ENCODE assay signal across 16 cellular contexts in the genomic region with DNA sequence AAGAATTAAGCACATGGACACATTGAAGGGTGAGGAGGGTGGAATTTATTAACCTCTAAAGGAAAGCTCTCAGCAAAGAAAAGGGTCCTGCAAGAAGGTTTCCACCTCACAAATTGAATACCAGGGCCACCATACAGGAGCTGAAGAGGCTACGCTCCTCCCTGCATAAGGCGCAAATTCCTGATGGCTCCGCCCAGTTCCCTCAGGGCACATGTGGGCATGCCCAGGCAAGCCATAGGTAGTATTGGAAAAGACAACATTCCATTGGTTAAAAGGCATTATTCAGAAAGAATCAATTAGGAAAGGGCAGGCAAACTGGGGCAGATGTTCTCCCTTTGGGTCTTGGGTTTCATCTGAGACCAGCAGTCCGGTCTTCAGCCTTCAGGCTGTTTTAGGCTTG.
A peak's percentile ranks its signal among the peaks of the same experiment; 100 is the strongest.
DNase-seq lines count a peak whose midpoint lies in the region; ATAC-seq, FAIRE-seq and TF ChIP-seq lines count a peak whose summit lies in the region.
"Had no signal": no experiment of that assay in that cellular context is flagged by ENCODE, and none has a peak within 500 bp of the region (broad histone marks: within the 10 kb centered on the region; RNA-seq: fewer than 3 reads in every experiment).

No MANE protein-coding gene starts in this region.

- no peaks in the 10 kb centered on the region for H3K79me2 ChIP-seq in HepG2 (ENCODE audit: insufficient read depth, low read length)
- no peaks in the 10 kb centered on the region for H3K79me2 ChIP-seq in trophoblast cell (ENCODE audit: control insufficient read depth, insufficient read depth, low read length, poor library complexity)

- H2BK120ac ChIP-seq in IMR-90 (ENCODE audit: low read depth, low read length) (peak overlapping the region; percentile 40; the same call in 1 of the 2 replicates), trophoblast cell (ENCODE audit: insufficient read depth, low read length, poor library complexity) (no peak overlapping the region)

- no peaks in the 10 kb centered on the region for H3K36me3 ChIP-seq in HepG2 (replicated peaks in 1 of 2; ENCODE audit: control insufficient read depth in 1 of 2, insufficient read depth in 2 of 2, low read length in 2 of 2)
- no peaks in the 10 kb centered on the region for H3K36me3 ChIP-seq in right lobe of liver
- H3K36me3 ChIP-seq in IMR-90 (ENCODE audit: control insufficient read depth, insufficient read depth, low read length), result no peaks in the 10 kb centered on the region
- H3K36me3 ChIP-seq in trophoblast cell (ENCODE audit: control insufficient read depth in 1 of 2, insufficient read depth in 2 of 2, low read length in 2 of 2), result no peaks in the 10 kb centered on the region
- H3K36me3 ChIP-seq: BLaER1, HAP-1, SJCRH30 had no signal

- H4K8ac ChIP-seq in IMR-90 (ENCODE audit: low read depth in 2 of 2, low read length in 2 of 2) (peak overlapping the region in 1 of 2 experiments; percentile 11; a peak in 1 of 4 replicates), trophoblast cell (ENCODE audit: low read depth, low read length) (no peak overlapping the region)

- H3K4me1 ChIP-seq in HepG2 (ENCODE audit: insufficient read depth, low read length) (peaks cover 24% of the 10 kb centered on the region), right lobe of liver (no peaks in the 10 kb centered on the region), IMR-90 (ENCODE audit: control insufficient read depth, insufficient read depth, low read length) (no peaks in the 10 kb centered on the region), foreskin keratinocyte (no peaks in the 10 kb centered on the region), trophoblast cell (ENCODE audit: control insufficient read depth in 1 of 2, insufficient read depth in 2 of 2, low read length in 2 of 2) (peaks cover 2 to 10% of the 10 kb centered on the region in 2 experiments)
- H3K4me1 ChIP-seq: BLaER1, HAP-1, SJCRH30 had no signal

- no peak overlapping the region for H2AK9ac ChIP-seq in IMR-90 (replicated peaks; ENCODE audit: low read depth, low read length, poor library complexity)

- no peaks in the 10 kb centered on the region for H3K9me1 ChIP-seq in IMR-90 (ENCODE audit: insufficient read depth, low read length)

- no peak overlapping the region for H3K27ac ChIP-seq in HepG2 (ENCODE audit: extremely low read length, insufficient read depth, low read length)
- H3K27ac ChIP-seq in right lobe of liver, result no peak overlapping the region
- H3K27ac ChIP-seq in IMR-90 (ENCODE audit: insufficient read depth, low read length), result no peak overlapping the region
- H3K27ac ChIP-seq in foreskin keratinocyte, result no peak overlapping the region
- H3K27ac ChIP-seq in trophoblast cell (ENCODE audit: low read depth, low read length), result peak overlapping the region; percentile 29
- H3K27ac ChIP-seq: BLaER1, SJCRH30 had no signal

- TF ChIP-seq RAD21 in HepG2 (CRISPR knock-in tag; IDR thresholded peaks at IDR 0.05), result no peak
- no peak for TF ChIP-seq RAD21 in IMR-90 (IDR thresholded peaks at IDR 0.05; ENCODE audit: low read length)

- TF ChIP-seq POLR2A in HepG2 (IDR thresholded peaks at IDR 0.05; ENCODE audit: insufficient read depth in 1 of 2, low read depth in 2 of 2, low read length in 2 of 2), result no peak
- no peak for TF ChIP-seq POLR2A in right lobe of liver (IDR thresholded peaks at IDR 0.05)
- TF ChIP-seq POLR2A in IMR-90 (IDR thresholded peaks at IDR 0.05; ENCODE audit: low read depth, low read length), result no peak

- FAIRE-seq in HepG2 (lab: Jason Lieb, UNC), result no peak
- FAIRE-seq: K562 had no signal

- POLR2A ChIA-PET in HepG2 (lab: Yijun Ruan, JAX) (no interaction called here), IMR-90 (lab: Charles Lee; ENCODE audit: unreplicated experiment) (interaction anchor here (0.6 kb wide), 1 partner anchor 141 kb away, joined by 12 read pairs; no protein-coding TSS in a partner anchor)

- H3K23ac ChIP-seq in IMR-90 (ENCODE audit: low read depth, low read length) (0 out of 2 replicates have a peak overlapping the region, but pooled peaks have one; percentile 55), trophoblast cell (ENCODE audit: low read length) (no peak overlapping the region)

- H3K9me3 ChIP-seq in HepG2 (ENCODE audit: low read length) (no peaks in the 10 kb centered on the region), right lobe of liver (no peaks in the 10 kb centered on the region), IMR-90 (ENCODE audit: control insufficient read depth, insufficient read depth, low read length) (no peaks in the 10 kb centered on the region; the same call in 1 of the 2 replicates), trophoblast cell (ENCODE audit: insufficient read depth, low read depth, low read length) (no peaks in the 10 kb centered on the region)
- H3K9me3 ChIP-seq: HAP-1, SJCRH30 had no signal

- H4K20me1 ChIP-seq in HepG2 (ENCODE audit: insufficient read depth, low read length) (no peaks in the 10 kb centered on the region), IMR-90 (ENCODE audit: insufficient read depth, low read length) (no peaks in the 10 kb centered on the region)
- H4K20me1 ChIP-seq: BLaER1 had no signal

- peaks cover 0 to 15% of the 10 kb centered on the region in 2 experiments; a peak in 2 of 4 replicates for H3K79me1 ChIP-seq in IMR-90 (ENCODE audit: low read depth in 1 of 2, low read length in 2 of 2)
- H3K79me1 ChIP-seq in trophoblast cell (ENCODE audit: low read length), result peaks cover 11% of the 10 kb centered on the region

- in situ Hi-C loops in HepG2 (cut with HindIII; ENCODE audit: extremely low pct_ligation_motif_present, low pct_unique_long_range_greater_than_20kb), result no loop called here
- in situ Hi-C loops in IMR-90 (cut with MboI; ENCODE audit: low sequenced_read_pairs), result no loop called here

- DNase-seq in HepG2 (ENCODE audit: low spot score) (no peak), right lobe of liver (no peak), IMR-90 (no peak), foreskin keratinocyte (peak in 1 of 2 donors; percentile 44), trophoblast cell (peak; percentile 48 to 54), germinal center (ENCODE audit: low spot score) (no peak), glomerular visceral epithelial cell (ENCODE audit: extremely low spot score) (no peak), NCI-H1436 (lab: John Stamatoyannopoulos, UW) (no peak)
- DNase-seq: CD8-positive, alpha-beta memory T cell; NCI-H1092; NCI-H2029 treated with DMSO at 0.1 percent for 48 hours; SJCRH30; SW 1271 had no signal

- H3K27me3 ChIP-seq in HepG2 (ENCODE audit: control insufficient read depth in 1 of 2, insufficient read depth in 2 of 2, low read length in 2 of 2) (no peaks in the 10 kb centered on the region), right lobe of liver (no peaks in the 10 kb centered on the region), IMR-90 (ENCODE audit: control insufficient read depth, insufficient read depth, low read length) (no peaks in the 10 kb centered on the region), foreskin keratinocyte (no peaks in the 10 kb centered on the region), trophoblast cell (ENCODE audit: insufficient read depth, low read length) (no peaks in the 10 kb centered on the region)
- H3K27me3 ChIP-seq: BLaER1, SJCRH30 had no signal

- TF ChIP-seq CTCF in HepG2 (CRISPR knock-in tag; IDR thresholded peaks at IDR 0.05) (no peak), right lobe of liver (IDR thresholded peaks at IDR 0.05) (no peak), IMR-90 (conservative IDR thresholded peaks at IDR 0.05; ENCODE audit: low read depth, low read length) (no peak), foreskin keratinocyte (conservative IDR thresholded peaks at IDR 0.05) (no peak)

- H3K14ac ChIP-seq in IMR-90 (replicated peaks; ENCODE audit: low read depth, low read length) (peak overlapping the region; percentile 73), trophoblast cell (ENCODE audit: low read length) (no peak overlapping the region)

- peak overlapping the region; percentile 46 for H2BK5ac ChIP-seq in IMR-90 (ENCODE audit: low read depth, low read length, poor library complexity, severe bottlenecking)
- H2BK5ac ChIP-seq in trophoblast cell (ENCODE audit: low read depth, low read length, poor library complexity), result peak overlapping the region; percentile 8

- H4K12ac ChIP-seq in trophoblast cell (ENCODE audit: low read depth, low read length), result no peak overlapping the region

- peak overlapping the region; percentile 62 for H3K18ac ChIP-seq in IMR-90 (ENCODE audit: low read depth, low read length)
- H3K18ac ChIP-seq in trophoblast cell (ENCODE audit: low read length), result no peak overlapping the region

- H2AFZ ChIP-seq in HepG2 (ENCODE audit: low read length), result no peak overlapping the region
- peak overlapping the region; percentile 64 for H2AFZ ChIP-seq in IMR-90 (replicated peaks; ENCODE audit: low read length, poor library complexity)
- no peak overlapping the region for H2AFZ ChIP-seq in trophoblast cell (ENCODE audit: insufficient read depth, low read length, poor library complexity)

- peak overlapping the region; percentile 4; the same call in 1 of the 2 replicates for H4K5ac ChIP-seq in IMR-90 (ENCODE audit: low read depth, low read length)

- no peak overlapping the region for H3K4me3 ChIP-seq in HepG2 (replicated peaks in 1 of 3; ENCODE audit: insufficient read depth in 1 of 3, low read depth in 2 of 3, low read length in 3 of 3)
- H3K4me3 ChIP-seq in right lobe of liver, result no peak overlapping the region
- no peak overlapping the region for H3K4me3 ChIP-seq in IMR-90 (ENCODE audit: insufficient read depth, low read depth, low read length)
- H3K4me3 ChIP-seq in trophoblast cell (ENCODE audit: low read depth, low read length), result no peak overlapping the region
- H3K4me3 ChIP-seq: BLaER1, HAP-1, K562, SJCRH30 had no signal

- H2BK20ac ChIP-seq in IMR-90 (ENCODE audit: low read depth, low read length), result peak overlapping the region; percentile 43

- H3K9ac ChIP-seq in HepG2 (ENCODE audit: insufficient read depth, low read depth, low read length), result no peak overlapping the region
- H3K9ac ChIP-seq in IMR-90 (ENCODE audit: low read depth, low read length), result no peak overlapping the region
- no peak overlapping the region for H3K9ac ChIP-seq in trophoblast cell (ENCODE audit: low read length)
- H3K9ac ChIP-seq: BLaER1 had no signal

- dilution Hi-C loops in IMR-90 (cut with HindIII; ENCODE audit: low sequenced_read_pairs, unreplicated experiment), result no loop called here

- TF ChIP-seq EP300 in HepG2 (IDR thresholded peaks at IDR 0.05; ENCODE audit: low read depth in 2 of 2, low read length in 2 of 2) (no peak), HepG2 (CRISPR knock-in tag; IDR thresholded peaks at IDR 0.05; ENCODE audit: borderline replicate concordance) (no peak)

- H3K4ac ChIP-seq in IMR-90 (ENCODE audit: low read depth, low read length), result peak overlapping the region; percentile 32; the same call in 1 of the 2 replicates
- H3K4ac ChIP-seq in trophoblast cell (ENCODE audit: low read depth, low read length), result no peak overlapping the region

- CTCF ChIA-PET in HepG2 (lab: Yijun Ruan, JAX; ENCODE audit: low intra/inter-chr PET ratio, low total read pairs) (no interaction called here), IMR-90 (lab: Yijun Ruan, JAX) (no interaction called here)

- intact Hi-C loops in HepG2 (cut with micrococcal nuclease; ENCODE audit: unreplicated experiment) (no loop called here), right lobe of liver (cut with DNase I) (no loop called here), IMR-90 (cut with micrococcal nuclease) (no loop called here)

- WGBS in HepG2 (ENCODE audit: low lambda C conversion rate), result 100% methylated on average over 4 of the region's 4 CpGs
- WGBS in right lobe of liver (ENCODE audit: insufficient coverage, low coverage, low lambda C conversion rate, missing lambda C conversion rate), result 80% methylated on average over 2 of the region's 4 CpGs
- no CpG with 5 or more reads among the region's 4 CpGs for WGBS in IMR-90 (ENCODE audit: extremely low coverage in 2 of 2, insufficient read length in 1 of 2), 2 experiments
- WGBS in trophoblast cell (ENCODE audit: extremely low coverage, insufficient coverage, insufficient read length), result no CpG with 5 or more reads among the region's 4 CpGs

- no peak overlapping the region for H3K4me2 ChIP-seq in HepG2 (ENCODE audit: low read depth, low read length)
- H3K4me2 ChIP-seq in IMR-90 (ENCODE audit: low read depth, low read length), result no peak overlapping the region
- no peak overlapping the region for H3K4me2 ChIP-seq in trophoblast cell (ENCODE audit: low read length)
- H3K4me2 ChIP-seq: BLaER1 had no signal

- H4K91ac ChIP-seq in IMR-90 (ENCODE audit: insufficient read depth, low read depth, low read length), result no peak overlapping the region
- H4K91ac ChIP-seq in trophoblast cell (ENCODE audit: low read depth, low read length), result peak overlapping the region; percentile 11

- ATAC-seq in HepG2, result no peak
- ATAC-seq in right lobe of liver, result no peak
- ATAC-seq in IMR-90 (ENCODE audit: low read depth), result no peak
- peak; percentile 46 for ATAC-seq in foreskin keratinocyte
- ATAC-seq: K562 had no signal

- H2BK15ac ChIP-seq in IMR-90 (ENCODE audit: low read depth, low read length), result no peak overlapping the region

- BruUV-seq in HepG2 (replicated peaks; lab: Mats Ljungman, UMichigan) (no TSS peak), IMR-90 (replicated peaks; lab: Mats Ljungman, UMichigan) (no TSS peak)

- H2BK12ac ChIP-seq in trophoblast cell (ENCODE audit: low read length), result no peak overlapping the region

- no peak overlapping the region for H2AK5ac ChIP-seq in IMR-90 (ENCODE audit: low read depth, low read length)
- H2AK5ac ChIP-seq in trophoblast cell (ENCODE audit: low read length), result no peak overlapping the region

- H3K56ac ChIP-seq in IMR-90 (ENCODE audit: extremely low read depth, insufficient read depth, low read length), result no peak overlapping the region

Comparison
In these comparisons a context has a peak if more than half of its experiments do, and no peak if none do; other contexts are left out.
1. DNase-seq: peak in trophoblast cell (2 of 2); none in HepG2 (single experiment), right lobe of liver (0 of 3), IMR-90 (single experiment), germinal center (single experiment), glomerular visceral epithelial cell (single experiment) and NCI-H1436 (single experiment).